In the genomic region with DNA sequence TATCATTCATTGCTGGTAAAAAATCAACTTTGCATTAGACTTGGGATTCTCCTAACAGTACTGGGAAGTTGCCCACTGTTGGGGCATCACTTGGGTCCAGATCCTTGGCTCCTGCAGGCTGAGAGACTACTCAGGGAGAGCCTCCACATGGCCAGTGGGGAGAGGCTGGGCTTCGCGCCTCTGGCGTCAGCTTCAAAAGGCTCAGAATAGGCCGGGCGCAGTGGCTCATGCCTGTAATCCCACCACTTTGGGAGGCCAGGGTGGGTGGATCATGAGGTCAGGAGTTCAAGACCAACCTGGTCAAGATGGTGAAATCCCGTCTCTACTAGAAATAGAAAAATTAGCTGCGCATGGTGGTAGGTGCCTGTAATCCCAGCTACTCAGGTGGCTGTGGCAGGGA, we compare ENCODE assay signal across 21 cellular contexts. TPM values are rescaled to one million over a fixed set of nuclear protein-coding genes. Genes with fewer than 3 reads are reported as not detected.
"Had no signal": no experiment of that assay in that cellular context is flagged by ENCODE, and none has a peak within 500 bp of the region (broad histone marks: within the 10 kb centered on the region; RNA-seq: fewer than 3 reads in every experiment).

No MANE protein-coding gene starts in this region.

- H3K9me3 ChIP-seq: MG63, SJCRH30 had no signal

- H3K27me3 ChIP-seq: SJCRH30 had no signal

- H3K4me3 ChIP-seq: MG63, SJCRH30 had no signal

- DNase-seq: KBM-7, MG63, NCI-H1092 treated with DMSO at 0.1 percent for 48 hours, NCI-H1436, NCI-H187, NCI-H2029, NCI-H2081 treated with DMSO at 0.1 percent for 48 hours, NCI-H2171, NCI-H226, NCI-H446, NCI-H510A, NCI-H524 treated with DMSO at 0.1 percent for 48 hours, NCI-H69, NCI-H774, SHP77 treated with DMSO at 0.1 percent for 48 hours, SJCRH30 had no signal

- H3K36me3 ChIP-seq: MG63, SJCRH30 had no signal

- H3K4me1 ChIP-seq: SJCRH30 had no signal

- H3K27ac ChIP-seq: RWPE1, SJCRH30 had no signal

- ATAC-seq: Right ventricle myocardium inferior, SK-N-SH treated with all-trans-retinoic acid at 6 μM for 48 hours had no signal

RNA-seq across cellular contexts. Expression of a gene that starts 3.4 kb away (rescaled TPM):
- total RNA-seq: HT-29, LHCN-M2, Right ventricle myocardium inferior, SJCRH30 had no signal

RNA-seq across cellular contexts. Expression of a gene that starts 4.2 kb away (rescaled TPM):
- total RNA-seq: HT-29, LHCN-M2, Right ventricle myocardium inferior, SJCRH30 had no signal

RNA-seq across cellular contexts. Expression of a gene that starts 17.7 kb away (rescaled TPM):
- total RNA-seq: HT-29, LHCN-M2 had no signal

RNA-seq across cellular contexts. Expression of a gene that starts 18.1 kb away (rescaled TPM):
- total RNA-seq: HT-29, LHCN-M2, Right ventricle myocardium inferior, SJCRH30 had no signal

RNA-seq across cellular contexts. Expression of a gene that starts 32.7 kb away (rescaled TPM):
- total RNA-seq: HT-29, LHCN-M2, Right ventricle myocardium inferior, SJCRH30 had no signal
